Comparison of ENCODE assay signal across 23 cellular contexts in genomic region chr7:128069367-128070364, GRCh38.
"Had no signal": no experiment of that assay in that cellular context is flagged by ENCODE, and none has a peak within 500 bp of the region (broad histone marks: within the 10 kb centered on the region; RNA-seq: fewer than 3 reads in every experiment).

No MANE protein-coding gene starts in this region.

- H3K4me3 Mint-ChIP-seq: activated B cell treated with CpG ODN at 0.5 μM for 24 hours; activated CD4-positive, alpha-beta T cell treated with anti-CD3 and anti-CD28 coated beads for 36 hours; activated T-cell treated with anti-CD3 and anti-CD28 coated beads, Interleukin-2, amount 50 U/mL, for 4 hours; central memory CD8-positive, alpha-beta T cell; naive B cell; T-helper 1 cell treated with Interleukin-12 subunit alpha and Interleukin-12 subunit beta and Interleukin-4 antibody, amounts not matched to agents 30 μg/mL and 1 μg/mL, for 36 hours had no signal

- H3K27ac Mint-ChIP-seq: activated B cell treated with CpG ODN at 0.5 μM for 24 hours; activated CD4-positive, alpha-beta T cell treated with anti-CD3 and anti-CD28 coated beads for 36 hours; progenitor cell of endocrine pancreas; T-helper 1 cell treated with Interleukin-12 subunit alpha and Interleukin-12 subunit beta and Interleukin-4 antibody, amounts not matched to agents 30 μg/mL and 1 μg/mL, for 36 hours had no signal

- ATAC-seq: activated T-cell treated with anti-CD3 and anti-CD28 coated beads, Interleukin-2, amount 50 U/mL, for 4 hours; gastroesophageal sphincter; left cardiac atrium had no signal

- H3K27me3 Mint-ChIP-seq: activated B cell treated with CpG ODN at 0.5 μM for 24 hours; activated CD4-positive, alpha-beta T cell treated with anti-CD3 and anti-CD28 coated beads for 36 hours; central memory CD8-positive, alpha-beta T cell; naive B cell; progenitor cell of endocrine pancreas had no signal

- H3K9me3 Mint-ChIP-seq: activated B cell treated with CpG ODN at 0.5 μM for 24 hours; activated T-cell treated with anti-CD3 and anti-CD28 coated beads, Interleukin-2, amount 50 U/mL, for 4 hours; central memory CD8-positive, alpha-beta T cell; naive B cell; T-helper 1 cell treated with Interleukin-12 subunit alpha and Interleukin-12 subunit beta and Interleukin-4 antibody, amounts not matched to agents 30 μg/mL and 1 μg/mL, for 36 hours had no signal

- H3K36me3 Mint-ChIP-seq: naive B cell had no signal

- H3K4me1 Mint-ChIP-seq: activated B cell treated with CpG ODN at 0.5 μM for 24 hours; central memory CD8-positive, alpha-beta T cell had no signal

- DNase-seq: activated B cell treated with CpG ODN at 0.5 μM for 24 hours; activated CD4-positive, alpha-beta T cell treated with anti-CD3 and anti-CD28 coated beads for 36 hours; activated CD4-positive, alpha-beta T cell treated with anti-CD3 and anti-CD28 coated beads, Interleukin-2, amount 50 U/mL, for 48 hours; activated CD8-positive, alpha-beta memory T cell treated with anti-CD3 and anti-CD28 coated beads, Interleukin-2, amount 50 U/mL, for 48 hours; activated naive CD4-positive, alpha-beta T cell treated with Interleukin-2 at 50 U/mL for 16 hours; activated T-cell treated with anti-CD3 and anti-CD28 coated beads, Interleukin-2, amount 50 U/mL, for 4 hours; adrenal gland; effector memory CD4-positive, alpha-beta T cell; head of caudate nucleus; islet precursor cell; left cardiac atrium; naive B cell; occipital lobe; spleen; stimulated activated CD4-positive, alpha-beta T cell treated with anti-CD3 and anti-CD28 coated beads, Interleukin-4, amount 100 ng/mL, for 1 hour; stimulated activated naive CD4-positive, alpha-beta T cell treated with Interleukin-2 at 50 U/mL for 16 hours; substantia nigra; T1000; tibial artery had no signal
